In genomic region chr21:35696644-35697043, GRCh38 we compare ENCODE assay signal across 1 cellular context.
TF ChIP-seq lines count a peak whose summit lies in the region.

No MANE protein-coding gene starts in this region.

TF ChIP-seq in HEK293, 187 proteins besides CTCF, POLR2A, EP300 and RAD21 (continued from another document):
- TF ChIP-seq PRDM2 (tag by site-specific recombination; IDR thresholded peaks at IDR 0.05; ENCODE audit: borderline replicate concordance) (no peak), ZBTB17 (tag by site-specific recombination; IDR thresholded peaks at IDR 0.05) (no peak), KLF17 (tag by site-specific recombination; IDR thresholded peaks at IDR 0.05) (no peak)
